Comparison of ENCODE assay signal across 8 cellular contexts in the genomic region with DNA sequence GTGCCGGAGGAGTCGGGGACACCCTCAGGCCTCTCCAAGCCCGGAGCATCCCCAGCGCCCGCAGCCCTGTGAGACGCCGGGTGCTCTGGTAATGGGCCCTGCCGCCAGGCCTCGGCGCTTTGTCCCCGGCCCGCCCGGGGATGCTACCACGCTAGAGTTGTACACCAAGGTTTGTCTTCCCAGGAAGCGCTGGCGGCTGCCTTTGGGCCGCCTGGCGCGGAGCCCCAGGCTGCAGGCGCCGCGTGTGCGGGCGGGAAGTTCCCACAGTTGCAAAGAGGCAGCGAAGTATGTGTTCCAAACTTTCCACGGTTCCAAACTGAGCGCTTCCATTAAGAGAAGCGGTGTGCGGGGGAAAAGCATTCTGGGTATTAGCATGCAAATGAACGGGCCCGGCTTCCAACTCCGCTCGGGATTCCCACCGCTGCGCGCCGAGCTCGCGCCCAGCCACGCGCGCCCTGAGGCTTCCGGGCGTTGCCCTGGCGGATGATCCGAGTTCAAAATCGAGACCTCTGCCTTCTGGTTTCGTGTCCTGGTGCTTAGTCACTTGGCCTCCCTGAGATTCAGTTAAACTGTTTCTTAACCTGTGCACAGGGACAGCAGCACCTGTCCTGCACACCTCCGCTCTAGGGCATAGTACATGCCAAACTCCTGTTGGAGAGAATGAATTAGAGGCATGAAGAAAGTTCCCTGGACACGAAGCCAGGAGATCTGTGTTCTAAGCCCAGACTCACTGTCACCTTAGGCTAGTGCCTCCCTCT. TPM values are rescaled to one million over a fixed set of nuclear protein-coding genes. Genes with fewer than 3 reads are reported as not detected.
DNase-seq lines count a peak whose midpoint lies in the region; ATAC-seq and TF ChIP-seq lines count a peak whose summit lies in the region.

No MANE protein-coding gene starts in this region.

- TF ChIP-seq POLR2A in ovary (IDR thresholded peaks at IDR 0.05) (no peak), upper lobe of left lung (IDR thresholded peaks at IDR 0.05) (peak in 1 of 4 donors; percentile 43)

- H3K9ac ChIP-seq in Loucy (ENCODE audit: low read depth, low read length, poor library complexity, severe bottlenecking): peak overlapping the region; percentile 99

- TF ChIP-seq CTCF in Loucy (conservative IDR thresholded peaks at IDR 0.05; ENCODE audit: low read length): no peak
- no peak for TF ChIP-seq CTCF in ovary (IDR thresholded peaks at IDR 0.05)
- TF ChIP-seq CTCF in upper lobe of left lung (IDR thresholded peaks at IDR 0.05): no peak

- H3K79me2 ChIP-seq in Loucy (ENCODE audit: insufficient read depth, low read length): peaks cover 54% of the 10 kb centered on the region

- WGBS in ovary, 3 donors: 1% methylated on average over 43 to 50 of the region's 50 CpGs
- WGBS in upper lobe of left lung, 2 donors: 0 to 2% methylated on average over 16 to 47 of the region's 50 CpGs

- TF ChIP-seq EP300 in ovary (IDR thresholded peaks at IDR 0.05) (no peak), upper lobe of left lung (IDR thresholded peaks at IDR 0.05) (no peak)

- H3K36me3 ChIP-seq in Loucy (ENCODE audit: insufficient read depth, low read length) (peaks cover 2% of the 10 kb centered on the region; the same call in 1 of the 2 replicates), ovary (no peaks in the 10 kb centered on the region), upper lobe of left lung (peaks cover 0 to 4% (median 0%) of the 10 kb centered on the region in 4 donors)

- H3K9me3 ChIP-seq in Loucy (ENCODE audit: insufficient read depth, low read depth, low read length) (no peaks in the 10 kb centered on the region), ovary (no peaks in the 10 kb centered on the region), upper lobe of left lung (no peaks in the 10 kb centered on the region)

- intact Hi-C loops in Right ventricle myocardium superior (cut with DNase I) (loop anchor here (5.0 kb wide), 2 partner anchors 50 to 150 kb away; partner anchors contain the start of genes DRG1 and SFI1), ovary (cut with DNase I) (loop anchor here in 3 of 4 donors (5.0 to 10.0 kb wide), 3 partner anchors 47 to 287 kb away; partner anchors contain the start of gene DRG1 (in 3 of the 3))

- H3K27me3 ChIP-seq in Loucy (ENCODE audit: insufficient read depth, low read length, poor library complexity, severe bottlenecking): no peaks in the 10 kb centered on the region
- H3K27me3 ChIP-seq in ovary: no peaks in the 10 kb centered on the region
- no peaks in the 10 kb centered on the region for H3K27me3 ChIP-seq in upper lobe of left lung

- peak; percentile 63 for DNase-seq in GDM1 (lab: John Stamatoyannopoulos, UW)
- peak; percentile 10 for DNase-seq in SKM-1 treated with dmso at 0.1 percent for 144 hours (lab: John Stamatoyannopoulos, UW; ENCODE audit: unreplicated experiment)
- DNase-seq in activated naive CD8-positive, alpha-beta T cell treated with anti-CD3 and anti-CD28 coated beads, Interleukin-2, amount 50 U/mL, for 16 hours (ENCODE audit: low read depth, low spot score): peak; percentile 42
- DNase-seq in Right ventricle myocardium superior: peak; percentile 83
- DNase-seq in ovary: peak; percentile 51 to 77 (median 63)
- peak; percentile 62 to 93 for DNase-seq in upper lobe of left lung

- H3K4me2 ChIP-seq in Loucy (ENCODE audit: low read depth, low read length, poor library complexity, severe bottlenecking): peak overlapping the region; percentile 75

- ATAC-seq in Right ventricle myocardium superior (ENCODE audit: poor library complexity): peak; percentile 70
- ATAC-seq in upper lobe of left lung (ENCODE audit: low FRiP score in 2 of 2): peak; percentile 48 to 78
- ATAC-seq in GM18870 (IDR thresholded peaks at IDR 0.05; ENCODE audit: unreplicated experiment): no peak

- no peaks in the 10 kb centered on the region for H3K9me2 ChIP-seq in Loucy (replicated peaks; ENCODE audit: low read depth, low read length)

- H3K27ac ChIP-seq in ovary (peak overlapping the region; percentile 65 to 72), upper lobe of left lung (peak overlapping the region; percentile 85 to 92 (median 92))

- H2AFZ ChIP-seq in Loucy (ENCODE audit: low read length): peak overlapping the region; percentile 32; the same call in 1 of the 2 replicates

- peaks cover 31% of the 10 kb centered on the region for H4K20me1 ChIP-seq in Loucy (ENCODE audit: insufficient read depth, low read length, poor library complexity, severe bottlenecking)

- H3K4me1 ChIP-seq in Loucy (ENCODE audit: insufficient read depth, low read length, poor library complexity, severe bottlenecking) (peaks cover 18% of the 10 kb centered on the region), ovary (ENCODE audit: insufficient read depth) (peaks cover 10% of the 10 kb centered on the region), upper lobe of left lung (peaks cover 40 to 50% (median 44%) of the 10 kb centered on the region in 4 donors)

- H3K4me3 ChIP-seq in Loucy (ENCODE audit: low read length, poor library complexity, severe bottlenecking) (peak overlapping the region; percentile 90), ovary (peak overlapping the region; percentile 73), upper lobe of left lung (peak overlapping the region; percentile 74 to 89 (median 82))

- H3F3A ChIP-seq in Loucy (ENCODE audit: low read depth): no peaks in the 10 kb centered on the region

RNA-seq across cellular contexts. Expression of gene PATZ1, which starts 1.3 kb away (rescaled TPM):
- total RNA-seq in Right ventricle myocardium superior: 9.9 TPM
- 10 to 100 TPM; 26.3 to 44.5 (median 39.3) TPM for total RNA-seq in ovary
- 10 to 100 TPM; 26.8 to 29.7 TPM for polyA plus RNA-seq in ovary
- total RNA-seq in upper lobe of left lung: 10 to 100 TPM; 18.2 to 29.7 (median 24.0) TPM

RNA-seq across cellular contexts. Expression of gene DRG1, which starts 52.0 kb away (rescaled TPM):
- total RNA-seq in Right ventricle myocardium superior (60.6 TPM), ovary (10 to 100 TPM; 46.8 to 71.8 (median 54.4) TPM), upper lobe of left lung (10 to 100 TPM; 32.8 to 49.3 (median 44.0) TPM)
- 10 to 100 TPM; 49.3 to 87.1 TPM for polyA plus RNA-seq in ovary

RNA-seq across cellular contexts. Expression of gene PIK3IP1, which starts 55.1 kb away (rescaled TPM):
- total RNA-seq in Right ventricle myocardium superior: 10.4 TPM
- 10 to 100 TPM; 10.8 to 34.2 (median 18.7) TPM for total RNA-seq in ovary
- 10 to 100 TPM; 26.5 to 48.9 TPM for polyA plus RNA-seq in ovary
- total RNA-seq in upper lobe of left lung: 10 to 100 TPM; 38.9 to 97.1 (median 65.8) TPM

Comparison
In these comparisons a context has a peak if more than half of its experiments do, and no peak if none do; other contexts are left out.
1. DNase-seq: peak in every context shown above with its lines; median percentile 83 in Right ventricle myocardium superior; 78 in upper lobe of left lung; 63 in GDM1; 63 in ovary; 42 in activated naive CD8-positive, alpha-beta T cell treated with anti-CD3 and anti-CD28 coated beads, Interleukin-2, amount 50 U/mL, for 16 hours; 10 in SKM-1 treated with dmso at 0.1 percent for 144 hours.